Comparison of ENCODE assay signal across 1 cellular context in genomic region chr22:50251472-50252054, GRCh38.
TF ChIP-seq lines count a peak whose summit lies in the region.

No MANE protein-coding gene starts in this region.

TF ChIP-seq in A549, 52 proteins besides CTCF, POLR2A, EP300 and RAD21:
- TF ChIP-seq PBX3 (IDR thresholded peaks at IDR 0.05) (no peak), HDAC2 (IDR thresholded peaks at IDR 0.05) (no peak), ESRRA (IDR thresholded peaks at IDR 0.05; ENCODE audit: borderline replicate concordance, low read length) (no peak), RARB (CRISPR knock-in tag; IDR thresholded peaks at IDR 0.05) (no peak), NPAS2 (CRISPR knock-in tag; IDR thresholded peaks at IDR 0.05; ENCODE audit: borderline replicate concordance) (no peak)
TF ChIP-seq in A549: peak in this region for 0.
